In the genomic region with DNA sequence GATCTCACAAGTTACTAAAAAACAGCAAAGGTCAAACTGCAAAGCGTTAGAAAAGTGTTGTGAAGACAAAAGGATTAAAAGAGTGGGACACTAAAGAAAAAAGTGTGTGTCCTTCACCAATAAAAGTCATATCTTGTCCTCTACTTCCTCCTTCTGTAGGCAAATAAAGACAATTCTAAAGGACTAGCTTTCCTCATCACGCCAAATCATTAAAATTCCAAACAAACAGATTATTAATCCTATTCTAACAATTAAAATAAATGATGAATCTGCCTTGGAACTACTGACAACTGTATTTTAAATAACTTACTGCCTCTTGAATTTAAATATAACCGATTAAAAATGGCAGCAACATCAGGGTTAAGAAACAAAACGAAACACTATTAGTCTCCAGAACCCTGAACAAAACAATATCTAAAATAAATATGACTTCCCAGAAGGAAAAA, we compare ENCODE assay signal across 8 cellular contexts. TPM values are rescaled to one million over a fixed set of nuclear protein-coding genes. Genes with fewer than 3 reads are reported as not detected.
DNase-seq lines count a peak whose midpoint lies in the region; ATAC-seq and TF ChIP-seq lines count a peak whose summit lies in the region.
"Not testable (repeated sequence)": the region's sequence is repeated elsewhere in the genome, so short reads cannot be mapped to it uniquely, and the experiment has no call there.

No MANE protein-coding gene starts in this region.

- not testable (repeated sequence) for H3K36me3 ChIP-seq in HUES48 (ENCODE audit: control insufficient read depth, insufficient read depth, low read length); SJCRH30; effector memory CD4-positive, alpha-beta T cell (ENCODE audit: control insufficient read depth, insufficient read depth, low read length); hepatocyte (replicated peaks; ENCODE audit: insufficient read depth, low read depth)

- H3K4me1 ChIP-seq in HUES48 (ENCODE audit: control insufficient read depth, insufficient read depth, low read length) (peaks cover 44% of the 10 kb centered on the region), SJCRH30 (peaks cover 14% of the 10 kb centered on the region), hepatocyte (ENCODE audit: insufficient read depth) (peaks cover 37% of the 10 kb centered on the region)
- H3K4me1 ChIP-seq in effector memory CD4-positive, alpha-beta T cell (ENCODE audit: control insufficient read depth, insufficient read depth, low read length, poor library complexity, severe bottlenecking): not testable (repeated sequence)

- H3K4me3 ChIP-seq in HUES48 (ENCODE audit: low read depth, low read length): peak overlapping the region; percentile 82
- H3K4me3 ChIP-seq in SJCRH30: peak overlapping the region; percentile 99
- peak overlapping the region; percentile 90 for H3K4me3 ChIP-seq in effector memory CD4-positive, alpha-beta T cell (ENCODE audit: insufficient read depth, low read depth, low read length, poor library complexity, severe bottlenecking)
- peak overlapping the region; percentile 59 for H3K4me3 ChIP-seq in hepatocyte

- H3K27me3 Mint-ChIP-seq in CD14-positive monocyte (ENCODE audit: low read depth in 3 of 3); activated naive CD4-positive, alpha-beta T cell treated with anti-CD3 and anti-CD28 coated beads, Interleukin-2, amount 10 ng/mL, durations not matched to agents 7 days and 5 days; naive thymus-derived CD8-positive, alpha-beta T cell; stimulated activated naive CD8-positive, alpha-beta T cell treated with anti-CD3 and anti-CD28 coated beads, Interleukin-15, Interleukin-2, amounts not matched to agents 100 ng/mL and 50 ng/mL, for 24 hours: not testable (repeated sequence)

- peaks cover 30% of the 10 kb centered on the region for H3K4me1 Mint-ChIP-seq in CD14-positive monocyte
- H3K4me1 Mint-ChIP-seq in activated naive CD4-positive, alpha-beta T cell treated with anti-CD3 and anti-CD28 coated beads, Interleukin-2, amount 10 ng/mL, durations not matched to agents 7 days and 5 days: peaks cover 39% of the 10 kb centered on the region
- peaks cover 21 to 61% (median 47%) of the 10 kb centered on the region in 4 donors for H3K4me1 Mint-ChIP-seq in naive thymus-derived CD8-positive, alpha-beta T cell
- H3K4me1 Mint-ChIP-seq in stimulated activated naive CD8-positive, alpha-beta T cell treated with anti-CD3 and anti-CD28 coated beads, Interleukin-15, Interleukin-2, amounts not matched to agents 100 ng/mL and 50 ng/mL, for 24 hours (ENCODE audit: low read depth): peaks cover 56% of the 10 kb centered on the region

- H2AFZ ChIP-seq in hepatocyte: not testable (repeated sequence)

- peak overlapping the region; percentile 78 for H3K9ac ChIP-seq in HUES48 (ENCODE audit: low read depth, low read length)

- peaks cover 70% of the 10 kb centered on the region for H3K79me2 ChIP-seq in hepatocyte

- not testable (repeated sequence) for TF ChIP-seq CTCF in CD14-positive monocyte (IDR thresholded peaks at IDR 0.05); hepatocyte (IDR thresholded peaks at IDR 0.05; ENCODE audit: poor library complexity)

- peak overlapping the region; percentile 90 to 95 for H3K4me3 Mint-ChIP-seq in CD14-positive monocyte
- H3K4me3 Mint-ChIP-seq in activated naive CD4-positive, alpha-beta T cell treated with anti-CD3 and anti-CD28 coated beads, Interleukin-2, amount 10 ng/mL, durations not matched to agents 7 days and 5 days: peak overlapping the region; percentile 99
- peak overlapping the region; percentile 86 to 98 (median 98) for H3K4me3 Mint-ChIP-seq in naive thymus-derived CD8-positive, alpha-beta T cell
- peak overlapping the region; percentile 93 for H3K4me3 Mint-ChIP-seq in stimulated activated naive CD8-positive, alpha-beta T cell treated with anti-CD3 and anti-CD28 coated beads, Interleukin-15, Interleukin-2, amounts not matched to agents 100 ng/mL and 50 ng/mL, for 24 hours

- not testable (repeated sequence) for H3K36me3 Mint-ChIP-seq in CD14-positive monocyte; naive thymus-derived CD8-positive, alpha-beta T cell; stimulated activated naive CD8-positive, alpha-beta T cell treated with anti-CD3 and anti-CD28 coated beads, Interleukin-15, Interleukin-2, amounts not matched to agents 100 ng/mL and 50 ng/mL, for 24 hours (ENCODE audit: low read depth)
- peaks cover 36% of the 10 kb centered on the region for H3K36me3 Mint-ChIP-seq in activated naive CD4-positive, alpha-beta T cell treated with anti-CD3 and anti-CD28 coated beads, Interleukin-2, amount 10 ng/mL, durations not matched to agents 7 days and 5 days

- H3K4me2 ChIP-seq in hepatocyte: peak overlapping the region; percentile 91

- CTCF ChIA-PET in activated naive CD4-positive, alpha-beta T cell treated with anti-CD3 and anti-CD28 coated beads, Interleukin-2, amount 10 ng/mL, durations not matched to agents 7 days and 5 days (lab: Charles Lee): interaction anchor here (1.1 kb wide), 2 partner anchors 9 to 324 kb away, joined by 3 to 5 read pairs; no protein-coding TSS in a partner anchor

- H3K27me3 ChIP-seq in HUES48 (ENCODE audit: control insufficient read depth, insufficient read depth, low read length); SJCRH30; effector memory CD4-positive, alpha-beta T cell (replicated peaks; ENCODE audit: control insufficient read depth, insufficient read depth, low read length, poor library complexity, severe bottlenecking); hepatocyte: not testable (repeated sequence)

- DNase-seq in CD14-positive monocyte (ENCODE audit: low spot score); SJCRH30; activated naive CD4-positive, alpha-beta T cell treated with anti-CD3 and anti-CD28 coated beads, Interleukin-2, amount 10 ng/mL, durations not matched to agents 7 days and 5 days; effector memory CD4-positive, alpha-beta T cell; hepatocyte (ENCODE audit: low spot score); naive thymus-derived CD8-positive, alpha-beta T cell: not testable (repeated sequence)

- not testable (repeated sequence) for H3K9me3 ChIP-seq in HUES48 (ENCODE audit: control insufficient read depth, insufficient read depth, low read length); SJCRH30 (replicated peaks); effector memory CD4-positive, alpha-beta T cell (ENCODE audit: control insufficient read depth, low read length); hepatocyte (ENCODE audit: low read depth)

- intact Hi-C loops in CD14-positive monocyte (cut with micrococcal nuclease): not testable (repeated sequence)

- not testable (repeated sequence) for H4K20me1 ChIP-seq in hepatocyte (ENCODE audit: insufficient read depth, poor library complexity, severe bottlenecking)

- H3K9me2 ChIP-seq in hepatocyte (replicated peaks; ENCODE audit: insufficient read depth): not testable (repeated sequence)

- H3K27ac ChIP-seq in HUES48 (ENCODE audit: low read depth, low read length) (peak overlapping the region; percentile 93), hepatocyte (peak overlapping the region; percentile 100)
- H3K27ac ChIP-seq in SJCRH30: not testable (repeated sequence)
- H3K27ac ChIP-seq in effector memory CD4-positive, alpha-beta T cell (ENCODE audit: insufficient read depth, low read length, poor library complexity, severe bottlenecking): peak overlapping the region; percentile 96

- not testable (repeated sequence) for H3K9me3 Mint-ChIP-seq in CD14-positive monocyte; activated naive CD4-positive, alpha-beta T cell treated with anti-CD3 and anti-CD28 coated beads, Interleukin-2, amount 10 ng/mL, durations not matched to agents 7 days and 5 days; naive thymus-derived CD8-positive, alpha-beta T cell; stimulated activated naive CD8-positive, alpha-beta T cell treated with anti-CD3 and anti-CD28 coated beads, Interleukin-15, Interleukin-2, amounts not matched to agents 100 ng/mL and 50 ng/mL, for 24 hours

- POLR2A ChIA-PET in naive thymus-derived CD8-positive, alpha-beta T cell (lab: Charles Lee): interaction anchor here (0.6 to 8.0 kb wide), 4 partner anchors 10 to 325 kb away, joined by 3 to 88 read pairs (median 4); no protein-coding TSS in a partner anchor

- H3K27ac Mint-ChIP-seq in CD14-positive monocyte: peak overlapping the region; percentile 73 to 98 (median 90)
- peak overlapping the region; percentile 99 for H3K27ac Mint-ChIP-seq in activated naive CD4-positive, alpha-beta T cell treated with anti-CD3 and anti-CD28 coated beads, Interleukin-2, amount 10 ng/mL, durations not matched to agents 7 days and 5 days
- H3K27ac Mint-ChIP-seq in naive thymus-derived CD8-positive, alpha-beta T cell: peak overlapping the region; percentile 92 to 99 (median 98)
- peak overlapping the region; percentile 98 for H3K27ac Mint-ChIP-seq in stimulated activated naive CD8-positive, alpha-beta T cell treated with anti-CD3 and anti-CD28 coated beads, Interleukin-15, Interleukin-2, amounts not matched to agents 100 ng/mL and 50 ng/mL, for 24 hours

- ATAC-seq in naive thymus-derived CD8-positive, alpha-beta T cell: not testable (repeated sequence)

- 8% methylated on average over 4 of the region's 4 CpGs for WGBS in hepatocyte (ENCODE audit: low lambda C conversion rate, missing lambda C conversion rate)

RNA-seq across cellular contexts. Expression of gene ZNF217, which starts 2.4 kb away (rescaled TPM):
- polyA plus RNA-seq in CD14-positive monocyte (10 to 100 TPM; 10.5 to 41.5 TPM), hepatocyte (4.7 and 6.6 TPM in 2 replicates)
- 37.6 and 42.8 TPM in 2 replicates for total RNA-seq in SJCRH30 (2014; rRNA removed; shearing (Covaris generic))
- total RNA-seq in hepatocyte: 32.4 and 39.9 TPM in 2 replicates
- total RNA-seq in naive thymus-derived CD8-positive, alpha-beta T cell: 100 to 1,000 TPM; 100 to 101 TPM
- polyA plus RNA-seq in naive thymus-derived CD8-positive, alpha-beta T cell: 10 to 100 TPM; 21.5 to 34.2 (median 25.3) TPM
